ENCODE assay signal across 20 cellular contexts in genomic region chr19:55266840-55267239, GRCh38. TPM values are rescaled to one million over a fixed set of nuclear protein-coding genes. Genes with fewer than 3 reads are reported as not detected.
DNase-seq lines count a peak whose midpoint lies in the region; ATAC-seq, FAIRE-seq and TF ChIP-seq lines count a peak whose summit lies in the region.
"Had no signal": no experiment of that assay in that cellular context is flagged by ENCODE, and none has a peak within 500 bp of the region (broad histone marks: within the 10 kb centered on the region; RNA-seq: fewer than 3 reads in every experiment).

No MANE protein-coding gene starts in this region.

- intact Hi-C loops in Caco-2 (cut with micrococcal nuclease; ENCODE audit: unreplicated experiment) = no loop called here
- intact Hi-C loops in K562 (cut with micrococcal nuclease) = no loop called here

- H3K4me1 Mint-ChIP-seq in Caco-2 (ENCODE audit: low read depth, unreplicated experiment) (peaks cover 8% of the 10 kb centered on the region), immature natural killer cell (peaks cover 9 to 18% of the 10 kb centered on the region in 2 donors)
- H3K4me1 Mint-ChIP-seq: CD14-positive monocyte had no signal

- FAIRE-seq in K562 (lab: Jason Lieb, UNC) = no peak
- FAIRE-seq: GM19239, HepG2 had no signal

- no peaks in the 10 kb centered on the region for H3K9me1 ChIP-seq in K562 (ENCODE audit: control insufficient read depth, insufficient read depth, low read length)

- peaks cover 12% of the 10 kb centered on the region for H3K9me3 Mint-ChIP-seq in Caco-2 (ENCODE audit: unreplicated experiment)
- H3K9me3 Mint-ChIP-seq in immature natural killer cell = peaks cover 5 to 9% (median 6%) of the 10 kb centered on the region in 6 donors

- 0 out of 3 replicates have a peak, but pooled peaks cover 4% of the 10 kb centered on the region for H3K79me2 ChIP-seq in K562 (ENCODE audit: control insufficient read depth, insufficient read depth, low read length)

- H4K20me1 ChIP-seq in K562 (replicated peaks; ENCODE audit: control insufficient read depth, insufficient read depth, low read length) = no peaks in the 10 kb centered on the region
- H4K20me1 ChIP-seq: BLaER1 had no signal

- DNase-seq in Caco-2 = no peak
- no peak for DNase-seq in K562 (ENCODE audit: extremely low read depth in 1 of 4, low spot score in 3 of 4)
- DNase-seq in immature natural killer cell = no peak
- DNase-seq in NK-92 (lab: John Stamatoyannopoulos, UW; ENCODE audit: unreplicated experiment) = no peak
- no peak for DNase-seq in NCI-H2171 (lab: John Stamatoyannopoulos, UW)
- DNase-seq: 8988T; CD4-positive, alpha-beta memory T cell; DMS 273 treated with DMSO at 0.1 percent for 48 hours; DMS53; DND-41; EL; KG1 had no signal

- TF ChIP-seq CTCF in Caco-2 (IDR thresholded peaks at IDR 0.05; ENCODE audit: insufficient read depth in 1 of 2, low read depth in 1 of 2, low read length in 1 of 2, severe bottlenecking in 1 of 2, unreplicated experiment in 1 of 2) = no peak
- TF ChIP-seq CTCF in K562 (IDR thresholded peaks at IDR 0.05 in 2 of 3, conservative IDR thresholded peaks at IDR 0.05 in 1 of 3; ENCODE audit: insufficient read depth in 2 of 3, low read depth in 1 of 3, low read length in 3 of 3) = no peak

- CTCF ChIA-PET in Caco-2 (lab: Charles Lee) = no interaction called here
- CTCF ChIA-PET in K562 (lab: Yijun Ruan, JAX; ENCODE audit: low intra/inter-chr PET ratio) = no interaction called here

- H3K4me1 ChIP-seq in Caco-2 = peaks cover 9% of the 10 kb centered on the region; the same call in 1 of the 2 replicates
- peaks cover 10 to 29% of the 10 kb centered on the region in 2 experiments; a peak in 4 of 5 replicates for H3K4me1 ChIP-seq in K562 (replicated peaks in 1 of 2; ENCODE audit: control insufficient read depth in 2 of 2, insufficient read depth in 2 of 2, low read length in 2 of 2)
- H3K4me1 ChIP-seq: BLaER1, HAP-1 had no signal

- no peak overlapping the region for H3K9ac ChIP-seq in K562 (ENCODE audit: insufficient read depth in 1 of 2, low read depth in 2 of 2, low read length in 2 of 2)
- H3K9ac ChIP-seq: BLaER1 had no signal

- 90% methylated on average over 4 of the region's 4 CpGs for WGBS in K562 (ENCODE audit: insufficient coverage, low coverage, missing lambda C conversion rate)

- no peaks in the 10 kb centered on the region for H3K27me3 Mint-ChIP-seq in Caco-2 (ENCODE audit: insufficient read depth, unreplicated experiment)
- H3K27me3 Mint-ChIP-seq in immature natural killer cell (ENCODE audit: low read depth in 3 of 3) = peaks cover 8 to 18% (median 9%) of the 10 kb centered on the region in 3 donors
- H3K27me3 Mint-ChIP-seq: CD4-positive, alpha-beta memory T cell; IgD-negative memory B cell had no signal

- no peak for TF ChIP-seq POLR2A in K562 (conservative IDR thresholded peaks at IDR 0.05)

- H3K36me3 Mint-ChIP-seq in Caco-2 (ENCODE audit: insufficient read depth, unreplicated experiment) = peaks cover 26% of the 10 kb centered on the region
- H3K36me3 Mint-ChIP-seq in immature natural killer cell = peaks cover 11 to 29% (median 22%) of the 10 kb centered on the region in 3 donors

- POLR2A ChIA-PET in Caco-2 (lab: Charles Lee) = no interaction called here
- POLR2A ChIA-PET in K562 (lab: Yijun Ruan, JAX) = no interaction called here

- no peak overlapping the region for H3K4me3 ChIP-seq in Caco-2 (ENCODE audit: low read depth, low read length)
- H3K4me3 ChIP-seq in K562 = no peak overlapping the region
- H3K4me3 ChIP-seq: BLaER1, GM12878, HAP-1 had no signal

- no peak overlapping the region for H2AFZ ChIP-seq in K562 (ENCODE audit: low read depth, low read length)

- no peak overlapping the region for H3K4me3 Mint-ChIP-seq in Caco-2 (ENCODE audit: unreplicated experiment)
- H3K4me3 Mint-ChIP-seq in immature natural killer cell = peak overlapping the region in 3 of 5 donors; percentile 5 to 66 (median 5)
- H3K4me3 Mint-ChIP-seq: CD14-positive monocyte; CD4-positive, alpha-beta memory T cell; IgD-negative memory B cell had no signal

- H3K9me3 ChIP-seq in Caco-2 (peaks cover 5% of the 10 kb centered on the region; the same call in 1 of the 2 replicates), K562 (replicated peaks; ENCODE audit: control insufficient read depth, insufficient read depth, low read depth, low read length) (peaks cover 3% of the 10 kb centered on the region; the same call in 1 of the 2 replicates)
- H3K9me3 ChIP-seq: HAP-1 had no signal

- no peak overlapping the region for H3K27ac ChIP-seq in K562 (ENCODE audit: extremely low read depth, low read depth, low read length)
- H3K27ac ChIP-seq: BLaER1 had no signal

- H3K27ac Mint-ChIP-seq in Caco-2 (ENCODE audit: unreplicated experiment) (peak overlapping the region; percentile 33), immature natural killer cell (peak overlapping the region; percentile 55 to 93 (median 85))
- H3K27ac Mint-ChIP-seq: CD14-positive monocyte, IgD-negative memory B cell had no signal

- ATAC-seq in K562 (no peak), HG03469 (IDR thresholded peaks at IDR 0.05; ENCODE audit: unreplicated experiment) (no peak)
- ATAC-seq: GM12878, HepG2 had no signal

- H3K27me3 ChIP-seq in Caco-2 (replicated peaks; ENCODE audit: control insufficient read depth, insufficient read depth, low read length) (no peaks in the 10 kb centered on the region), K562 (ENCODE audit: control insufficient read depth in 2 of 2, insufficient read depth in 2 of 2, low read length in 2 of 2) (no peaks in the 10 kb centered on the region)
- H3K27me3 ChIP-seq: BLaER1 had no signal

- H3K36me3 ChIP-seq in Caco-2 (ENCODE audit: control insufficient read depth, insufficient read depth, low read length) = no peaks in the 10 kb centered on the region
- H3K36me3 ChIP-seq in K562 (ENCODE audit: control insufficient read depth, insufficient read depth, low read length) = peaks cover 16% of the 10 kb centered on the region; the same call in 2 of the 3 replicates
- H3K36me3 ChIP-seq: HAP-1 had no signal

- in situ Hi-C loops in K562 (cut with MboI) = no loop called here

- TF ChIP-seq EP300 in K562 (IDR thresholded peaks at IDR 0.05; ENCODE audit: low read length) = no peak

- no peak overlapping the region for H3K4me2 ChIP-seq in K562 (ENCODE audit: insufficient read depth, low read length)
- H3K4me2 ChIP-seq: BLaER1 had no signal

- BruUV-seq in Caco-2 (replicated peaks; lab: Mats Ljungman, UMichigan) (no TSS peak), K562 (replicated peaks; lab: Mats Ljungman, UMichigan) (no TSS peak)

- no peak for TF ChIP-seq RAD21 in K562 (CRISPR knock-in tag; conservative IDR thresholded peaks at IDR 0.05 in 1 of 2, IDR thresholded peaks at IDR 0.05 in 1 of 2)

RNA-seq across cellular contexts. Expression of gene PPP6R1, which starts 8.0 kb away (rescaled TPM):
- total RNA-seq in Caco-2 (2022) (113 and 118 TPM in 2 replicates), K562 (2014; rRNA removed) (58.3 and 78.9 TPM in 2 replicates), K562 (2014; rRNA removed; fragmentation: Illumina TruSeq; extraction: Trizol) (25.5 and 28.1 TPM in 2 replicates), K562 (2015; rRNA removed; fragmentation: Illumina TruSeq; extraction: Trizol) (37.2 and 39.6 TPM in 2 replicates), K562 (2021) (115 and 135 TPM in 2 replicates)
- 138 and 331 TPM in 2 replicates for total RNA-seq in K562 (2011; cell fraction: chromatin; rRNA removed; ENCODE audit: low replicate concordance)
- total RNA-seq in K562 (2011; cell fraction: nucleolus; rRNA removed) = 170 and 181 TPM in 2 replicates
- 119 and 126 TPM in 2 replicates for total RNA-seq in K562 (2011; cell fraction: nucleoplasm; rRNA removed)
- polyA plus RNA-seq in K562 (2011; rRNA removed) (37.0 and 59.5 TPM in 2 replicates), K562 (2014; fragmentation: Illumina TruSeq; extraction: Trizol) (42.6 and 75.6 TPM in 2 replicates), K562 (2014; fragmentation: Nextera tagmentation; extraction: Ambion mirVana) (under 1 TPM; 0.48 to 0.89 TPM), K562 (2014; rRNA removed) (72.9 and 82.6 TPM in 2 replicates), immature natural killer cell (100 to 1,000 TPM in 1 of 3 donors, 10 to 100 TPM in 2; 43.1 to 123 (median 47.9) TPM)
- 51.6 and 73.6 TPM in 2 replicates for polyA plus RNA-seq in K562 (2011; cell fraction: cytosol; rRNA removed)
- 101 and 109 TPM in 2 replicates for polyA plus RNA-seq in K562 (2011; cell fraction: nucleus; rRNA removed)
- 69.7 and 88.1 TPM in 2 replicates for polyA plus RNA-seq in K562 (2012)
- polyA minus RNA-seq in K562 (2011; rRNA and poly(A)+ RNA removed) = 47.1 and 60.9 TPM in 2 replicates
- polyA minus RNA-seq in K562 (2011; cell fraction: cytosol; rRNA and poly(A)+ RNA removed) = 68.7 and 77.1 TPM in 2 replicates
- polyA minus RNA-seq in K562 (2011; cell fraction: nucleus; rRNA and poly(A)+ RNA removed) = 31.9 and 52.0 TPM in 2 replicates

RNA-seq across cellular contexts. Expression of gene HSPBP1, which starts 13.1 kb away (rescaled TPM):
- 69.6 and 71.4 TPM in 2 replicates for total RNA-seq in Caco-2 (2022)
- 1.8 and 7.4 TPM in 2 replicates for total RNA-seq in K562 (2011; cell fraction: chromatin; rRNA removed; ENCODE audit: low replicate concordance)
- total RNA-seq in K562 (2011; cell fraction: nucleolus; rRNA removed) = 14.1 and 16.0 TPM in 2 replicates
- total RNA-seq in K562 (2011; cell fraction: nucleoplasm; rRNA removed) = 5.8 and 8.5 TPM in 2 replicates
- total RNA-seq in K562 (2014; rRNA removed) = 54.6 and 63.3 TPM in 2 replicates
- 12.3 and 13.9 TPM in 2 replicates for total RNA-seq in K562 (2014; rRNA removed; fragmentation: Illumina TruSeq; extraction: Trizol)
- total RNA-seq in K562 (2015; rRNA removed; fragmentation: Illumina TruSeq; extraction: Trizol) = 38.7 and 41.3 TPM in 2 replicates
- total RNA-seq in K562 (2021) = 81.3 and 85.8 TPM in 2 replicates
- polyA plus RNA-seq in K562 (2011; rRNA removed) = 20.6 and 30.4 TPM in 2 replicates
- polyA plus RNA-seq in K562 (2011; cell fraction: cytosol; rRNA removed) = 38.3 and 103 TPM in 2 replicates
- polyA plus RNA-seq in K562 (2011; cell fraction: nucleus; rRNA removed) = 17.4 and 24.9 TPM in 2 replicates
- 67.2 and 80.0 TPM in 2 replicates for polyA plus RNA-seq in K562 (2012)
- polyA plus RNA-seq in K562 (2014; fragmentation: Illumina TruSeq; extraction: Trizol) = 21.8 and 37.7 TPM in 2 replicates
- 1 to 10 TPM in 1 of 2 experiments, under 1 TPM in 1; 0.83 to 1.5 TPM for polyA plus RNA-seq in K562 (2014; fragmentation: Nextera tagmentation; extraction: Ambion mirVana)
- polyA plus RNA-seq in K562 (2014; rRNA removed) = 59.0 and 62.3 TPM in 2 replicates
- 5.2 and 9.1 TPM in 2 replicates for polyA minus RNA-seq in K562 (2011; rRNA and poly(A)+ RNA removed)
- 23.1 and 31.8 TPM in 2 replicates for polyA minus RNA-seq in K562 (2011; cell fraction: cytosol; rRNA and poly(A)+ RNA removed)
- 6.2 and 6.8 TPM in 2 replicates for polyA minus RNA-seq in K562 (2011; cell fraction: nucleus; rRNA and poly(A)+ RNA removed)
- polyA plus RNA-seq in immature natural killer cell = 10 to 100 TPM; 42.6 to 46.7 (median 46.3) TPM

RNA-seq across cellular contexts. Expression of gene BRSK1, which starts 17.0 kb away (rescaled TPM):
- total RNA-seq in Caco-2 (2022) = 24.6 and 28.6 TPM in 2 replicates
- total RNA-seq in K562 (2011; cell fraction: chromatin; rRNA removed; ENCODE audit: low replicate concordance) = 28.5 and 48.4 TPM in 2 replicates
- 21.7 and 25.3 TPM in 2 replicates for total RNA-seq in K562 (2011; cell fraction: nucleolus; rRNA removed)
- 13.4 and 18.0 TPM in 2 replicates for total RNA-seq in K562 (2011; cell fraction: nucleoplasm; rRNA removed)
- 3.8 and 5.0 TPM in 2 replicates for total RNA-seq in K562 (2014; rRNA removed)
- total RNA-seq in K562 (2014; rRNA removed; fragmentation: Illumina TruSeq; extraction: Trizol) = 1.6 and 1.7 TPM in 2 replicates
- 1.3 and 1.7 TPM in 2 replicates for total RNA-seq in K562 (2015; rRNA removed; fragmentation: Illumina TruSeq; extraction: Trizol)
- total RNA-seq in K562 (2021) = 5.6 and 8.1 TPM in 2 replicates
- polyA plus RNA-seq in K562 (2011; rRNA removed) = 3.5 and 3.6 TPM in 2 replicates
- 4.7 and 5.3 TPM in 2 replicates for polyA plus RNA-seq in K562 (2011; cell fraction: cytosol; rRNA removed)
- 46.8 and 66.1 TPM in 2 replicates for polyA plus RNA-seq in K562 (2011; cell fraction: nucleus; rRNA removed)
- polyA plus RNA-seq in K562 (2012) = 4.6 and 18.4 TPM in 2 replicates
- polyA plus RNA-seq in K562 (2014; fragmentation: Illumina TruSeq; extraction: Trizol) = 4.3 and 4.5 TPM in 2 replicates
- polyA plus RNA-seq in K562 (2014; fragmentation: Nextera tagmentation; extraction: Ambion mirVana) = not detected
- polyA plus RNA-seq in K562 (2014; rRNA removed) = 9.3 and 9.8 TPM in 2 replicates
- 1.7 and 2.2 TPM in 2 replicates for polyA minus RNA-seq in K562 (2011; rRNA and poly(A)+ RNA removed)
- 1.1 and 2.1 TPM in 2 replicates for polyA minus RNA-seq in K562 (2011; cell fraction: cytosol; rRNA and poly(A)+ RNA removed)
- 7.0 and 11.6 TPM in 2 replicates for polyA minus RNA-seq in K562 (2011; cell fraction: nucleus; rRNA and poly(A)+ RNA removed)
- polyA plus RNA-seq in immature natural killer cell = not detected
- polyA plus RNA-seq: CD14-positive monocyte; CD4-positive, alpha-beta memory T cell had no signal

RNA-seq across cellular contexts. Expression of gene TMEM86B, which starts 38.3 kb away (rescaled TPM):
- 18.0 and 21.2 TPM in 2 replicates for total RNA-seq in Caco-2 (2022)
- total RNA-seq in K562 (2011; cell fraction: chromatin; rRNA removed; ENCODE audit: low replicate concordance) = 8.0 and 35.1 TPM in 2 replicates
- 26.1 and 32.9 TPM in 2 replicates for total RNA-seq in K562 (2011; cell fraction: nucleolus; rRNA removed)
- total RNA-seq in K562 (2011; cell fraction: nucleoplasm; rRNA removed) = 13.7 and 16.3 TPM in 2 replicates
- total RNA-seq in K562 (2014; rRNA removed) = 3.9 and 4.6 TPM in 2 replicates
- total RNA-seq in K562 (2014; rRNA removed; fragmentation: Illumina TruSeq; extraction: Trizol) = 0.19 and 0.55 TPM in 2 replicates
- total RNA-seq in K562 (2015; rRNA removed; fragmentation: Illumina TruSeq; extraction: Trizol) = 2.1 TPM in 2 replicates
- total RNA-seq in K562 (2021) = 5.7 and 6.3 TPM in 2 replicates
- polyA plus RNA-seq in K562 (2011; rRNA removed) = 1.3 and 3.2 TPM in 2 replicates
- 2.8 and 7.3 TPM in 2 replicates for polyA plus RNA-seq in K562 (2011; cell fraction: cytosol; rRNA removed)
- polyA plus RNA-seq in K562 (2011; cell fraction: nucleus; rRNA removed) = 23.8 and 45.7 TPM in 2 replicates
- 5.1 and 12.3 TPM in 2 replicates for polyA plus RNA-seq in K562 (2012)
- 2.2 and 5.1 TPM in 2 replicates for polyA plus RNA-seq in K562 (2014; fragmentation: Illumina TruSeq; extraction: Trizol)
- polyA plus RNA-seq in K562 (2014; fragmentation: Nextera tagmentation; extraction: Ambion mirVana) = under 1 TPM; 0.28 to 0.41 TPM
- 6.2 and 7.9 TPM in 2 replicates for polyA plus RNA-seq in K562 (2014; rRNA removed)
- polyA minus RNA-seq in K562 (2011; rRNA and poly(A)+ RNA removed) = 0.81 and 1.5 TPM in 2 replicates
- polyA minus RNA-seq in K562 (2011; cell fraction: cytosol; rRNA and poly(A)+ RNA removed) = 1.2 TPM in 1 of 2 replicates, not detected in the other
- 4.4 and 5.9 TPM in 2 replicates for polyA minus RNA-seq in K562 (2011; cell fraction: nucleus; rRNA and poly(A)+ RNA removed)
- 1 to 10 TPM in 1 of 3 donors, under 1 TPM in 1, not detected in 1; 0.59 to 2.4 TPM for polyA plus RNA-seq in immature natural killer cell

RNA-seq across cellular contexts. Expression of gene PTPRH, which starts 57.5 kb away (rescaled TPM):
- total RNA-seq in Caco-2 (2022) (2.3 and 2.7 TPM in 2 replicates), K562 (2014; rRNA removed) (24.0 and 36.5 TPM in 2 replicates), K562 (2014; rRNA removed; fragmentation: Illumina TruSeq; extraction: Trizol) (14.7 and 17.6 TPM in 2 replicates), K562 (2015; rRNA removed; fragmentation: Illumina TruSeq; extraction: Trizol) (18.6 and 19.0 TPM in 2 replicates), K562 (2021) (25.5 and 26.4 TPM in 2 replicates)
- 57.9 and 171 TPM in 2 replicates for total RNA-seq in K562 (2011; cell fraction: chromatin; rRNA removed; ENCODE audit: low replicate concordance)
- total RNA-seq in K562 (2011; cell fraction: nucleolus; rRNA removed) = 67.1 and 78.4 TPM in 2 replicates
- 53.0 and 59.6 TPM in 2 replicates for total RNA-seq in K562 (2011; cell fraction: nucleoplasm; rRNA removed)
- polyA plus RNA-seq in K562 (2011; rRNA removed) (33.6 and 34.3 TPM in 2 replicates), K562 (2014; fragmentation: Illumina TruSeq; extraction: Trizol) (31.2 and 33.2 TPM in 2 replicates), K562 (2014; fragmentation: Nextera tagmentation; extraction: Ambion mirVana) (1 to 10 TPM in 1 of 2 experiments, under 1 TPM in 1; 0.87 to 2.9 TPM), K562 (2014; rRNA removed) (22.7 and 22.8 TPM in 2 replicates), immature natural killer cell (not detected)
- 31.6 and 38.9 TPM in 2 replicates for polyA plus RNA-seq in K562 (2011; cell fraction: cytosol; rRNA removed)
- polyA plus RNA-seq in K562 (2011; cell fraction: nucleus; rRNA removed) = 66.1 and 111 TPM in 2 replicates
- polyA plus RNA-seq in K562 (2012) = 19.2 and 61.5 TPM in 2 replicates
- 34.7 and 44.2 TPM in 2 replicates for polyA minus RNA-seq in K562 (2011; rRNA and poly(A)+ RNA removed)
- polyA minus RNA-seq in K562 (2011; cell fraction: cytosol; rRNA and poly(A)+ RNA removed) = 15.8 and 20.3 TPM in 2 replicates
- polyA minus RNA-seq in K562 (2011; cell fraction: nucleus; rRNA and poly(A)+ RNA removed) = 46.6 and 47.5 TPM in 2 replicates
- total RNA-seq: CD4-positive, alpha-beta memory T cell had no signal
- polyA plus RNA-seq: CD4-positive, alpha-beta memory T cell; GM12878; IgD-negative memory B cell had no signal
